Comparison of ENCODE assay signal across 8 cellular contexts in genomic region chr17:44014133-44014436, GRCh38. TPM values are rescaled to one million over a fixed set of nuclear protein-coding genes. Genes with fewer than 3 reads are reported as not detected.
DNase-seq lines count a peak whose midpoint lies in the region; ATAC-seq and TF ChIP-seq lines count a peak whose summit lies in the region.

No MANE protein-coding gene starts in this region.

- H3K4me1 Mint-ChIP-seq in dendritic cell treated with granulocyte-macrophage colony-stimulating factor and Interleukin-4, amounts not matched to agents 40 ng/mL and 50 ng/mL, for 4 days (ENCODE audit: low read depth), result peaks cover 40% of the 10 kb centered on the region
- H3K4me1 Mint-ChIP-seq in naive B cell, result peaks cover 13 to 31% (median 30%) of the 10 kb centered on the region in 3 donors

- ATAC-seq in naive B cell (ENCODE audit: low read depth in 2 of 2), result no peak
- no peak for ATAC-seq in GM19467 (IDR thresholded peaks at IDR 0.05; ENCODE audit: unreplicated experiment)
- no peak for ATAC-seq in GM21825 (IDR thresholded peaks at IDR 0.05; ENCODE audit: unreplicated experiment)

- DNase-seq in AG04450 (ENCODE audit: low read depth, low spot score) (no peak), naive B cell (no peak), RKO (ENCODE audit: low spot score) (no peak), NCI-H1092 treated with DMSO at 0.1 percent for 48 hours (lab: John Stamatoyannopoulos, UW) (no peak)
- DNase-seq in Jurkat, Clone E6-1 (ENCODE audit: low read depth, low spot score), result no peak

- H3K36me3 Mint-ChIP-seq in dendritic cell treated with granulocyte-macrophage colony-stimulating factor and Interleukin-4, amounts not matched to agents 40 ng/mL and 50 ng/mL, for 4 days (ENCODE audit: low read depth), result peaks cover 50% of the 10 kb centered on the region
- H3K36me3 Mint-ChIP-seq in naive B cell, result peaks cover 8 to 9% of the 10 kb centered on the region in 2 donors

- TF ChIP-seq CTCF in AG04450 (IDR thresholded peaks at IDR 0.05; ENCODE audit: low read depth, low read length), result no peak

- no peaks in the 10 kb centered on the region for H3K9me3 Mint-ChIP-seq in dendritic cell treated with granulocyte-macrophage colony-stimulating factor and Interleukin-4, amounts not matched to agents 40 ng/mL and 50 ng/mL, for 4 days
- H3K9me3 Mint-ChIP-seq in naive B cell, result no peaks in the 10 kb centered on the region

- peaks cover 3% of the 10 kb centered on the region; the same call in 1 of the 2 replicates for H3K9me3 ChIP-seq in AG04450 (ENCODE audit: control insufficient read depth, insufficient read depth, low read length)

- peak overlapping the region; percentile 100 for H3K4me3 Mint-ChIP-seq in dendritic cell treated with granulocyte-macrophage colony-stimulating factor and Interleukin-4, amounts not matched to agents 40 ng/mL and 50 ng/mL, for 4 days
- H3K4me3 Mint-ChIP-seq in naive B cell, result peak overlapping the region; percentile 98 to 100 (median 100)

- POLR2A ChIA-PET in AG04450 (lab: Yijun Ruan, JAX), result interaction anchor here (1.2 kb wide), 1 partner anchor 29 kb away, joined by 9 read pairs; no protein-coding TSS in a partner anchor

- H3K27ac ChIP-seq in AG04450 (ENCODE audit: low read depth, low read length), result peak overlapping the region; percentile 89

- H3K4me3 ChIP-seq in AG04450 (ENCODE audit: low read depth, low read length), result peak overlapping the region; percentile 93
- H3K4me3 ChIP-seq in Jurkat, Clone E6-1 (ENCODE audit: low read length), result peak overlapping the region; percentile 98

- no peaks in the 10 kb centered on the region for H3K27me3 ChIP-seq in AG04450 (ENCODE audit: control insufficient read depth, insufficient read depth, low read length)

- peaks cover 2% of the 10 kb centered on the region for H3K27me3 Mint-ChIP-seq in dendritic cell treated with granulocyte-macrophage colony-stimulating factor and Interleukin-4, amounts not matched to agents 40 ng/mL and 50 ng/mL, for 4 days
- no peaks in the 10 kb centered on the region for H3K27me3 Mint-ChIP-seq in naive B cell

- intact Hi-C loops in dendritic cell treated with granulocyte-macrophage colony-stimulating factor and Interleukin-4, amounts not matched to agents 40 ng/mL and 50 ng/mL, for 4 days (cut with micrococcal nuclease), result loop anchor here (10.0 kb wide), 1 partner anchor 101 kb away; no protein-coding TSS in a partner anchor

- CTCF ChIA-PET in AG04450 (lab: Charles Lee), result no interaction called here

- peak overlapping the region; percentile 99 for H3K27ac Mint-ChIP-seq in dendritic cell treated with granulocyte-macrophage colony-stimulating factor and Interleukin-4, amounts not matched to agents 40 ng/mL and 50 ng/mL, for 4 days
- H3K27ac Mint-ChIP-seq in naive B cell, result peak overlapping the region in 4 of 6 donors; percentile 15 to 99 (median 80)

RNA-seq across cellular contexts. Expression of gene TMEM101, which starts 0.7 kb away (rescaled TPM):
- 31.3 and 35.5 TPM in 2 replicates for polyA plus RNA-seq in AG04450 (2011; rRNA removed)
- 29.4 and 39.6 TPM in 2 replicates for polyA minus RNA-seq in AG04450 (2011; rRNA and poly(A)+ RNA removed)
- 38.4 TPM for polyA plus RNA-seq in Jurkat, Clone E6-1 (2012; ENCODE audit: insufficient read depth, insufficient read length)
- 10 to 100 TPM; 25.7 to 34.2 (median 28.9) TPM for polyA plus RNA-seq in naive B cell (ENCODE audit: low read depth in 6 of 6)

RNA-seq across cellular contexts. Expression of gene NAGS, which starts 9.7 kb away (rescaled TPM):
- polyA plus RNA-seq in AG04450 (2011; rRNA removed) (0.93 and 1.1 TPM in 2 replicates), naive B cell (ENCODE audit: low read depth in 6 of 6) (1 to 10 TPM in 2 of 6 donors, under 1 TPM in 3, not detected in 1; 0.57 to 1.8 (median 0.90) TPM)
- polyA minus RNA-seq in AG04450 (2011; rRNA and poly(A)+ RNA removed), result 0.70 and 0.87 TPM in 2 replicates
- 2.2 TPM for polyA plus RNA-seq in Jurkat, Clone E6-1 (2012; ENCODE audit: insufficient read depth, insufficient read length)

RNA-seq across cellular contexts. Expression of gene LSM12, which starts 52.4 kb away (rescaled TPM):
- polyA plus RNA-seq in AG04450 (2011; rRNA removed), result 46.5 and 57.5 TPM in 2 replicates
- 72.6 and 81.7 TPM in 2 replicates for polyA minus RNA-seq in AG04450 (2011; rRNA and poly(A)+ RNA removed)
- polyA plus RNA-seq in Jurkat, Clone E6-1 (2012; ENCODE audit: insufficient read depth, insufficient read length), result 38.6 TPM
- polyA plus RNA-seq in naive B cell (ENCODE audit: low read depth in 6 of 6), result 10 to 100 TPM; 48.1 to 99.0 (median 80.5) TPM

RNA-seq across cellular contexts. Expression of gene G6PC3, which starts 56.5 kb away (rescaled TPM):
- 69.8 and 87.4 TPM in 2 replicates for polyA plus RNA-seq in AG04450 (2011; rRNA removed)
- 74.2 and 110 TPM in 2 replicates for polyA minus RNA-seq in AG04450 (2011; rRNA and poly(A)+ RNA removed)
- 27.1 TPM for polyA plus RNA-seq in Jurkat, Clone E6-1 (2012; ENCODE audit: insufficient read depth, insufficient read length)
- 10 to 100 TPM; 19.2 to 28.0 (median 24.6) TPM for polyA plus RNA-seq in naive B cell (ENCODE audit: low read depth in 6 of 6)
